1 cellular context compared by ENCODE assay signal in the genomic region with DNA sequence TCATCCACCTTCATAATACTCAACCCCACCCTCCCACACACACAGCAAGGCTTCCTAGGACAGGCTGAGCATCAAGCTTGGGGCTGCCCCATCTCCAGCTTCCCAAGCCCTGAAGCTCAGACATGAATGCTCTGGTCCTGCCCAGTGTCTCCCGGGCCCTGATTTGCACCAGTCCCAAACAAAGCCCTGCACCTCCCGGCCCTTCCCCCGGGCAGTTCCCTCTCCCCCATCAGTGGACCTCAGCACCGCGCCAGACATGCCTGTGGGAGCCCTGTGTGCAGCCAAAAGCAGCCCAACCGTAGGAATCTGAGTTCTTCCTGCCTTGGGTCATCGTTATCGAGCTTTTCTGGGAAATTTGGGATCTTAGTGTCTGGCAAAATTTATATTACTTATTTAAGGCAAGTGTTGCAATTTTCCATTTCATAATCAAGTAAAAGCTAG.
TF ChIP-seq lines count a peak whose summit lies in the region.

No MANE protein-coding gene starts in this region.

TF ChIP-seq in GM23338, 12 proteins besides CTCF, POLR2A, EP300 and RAD21 (continued from another document):
- TF ChIP-seq, protein P1, sequence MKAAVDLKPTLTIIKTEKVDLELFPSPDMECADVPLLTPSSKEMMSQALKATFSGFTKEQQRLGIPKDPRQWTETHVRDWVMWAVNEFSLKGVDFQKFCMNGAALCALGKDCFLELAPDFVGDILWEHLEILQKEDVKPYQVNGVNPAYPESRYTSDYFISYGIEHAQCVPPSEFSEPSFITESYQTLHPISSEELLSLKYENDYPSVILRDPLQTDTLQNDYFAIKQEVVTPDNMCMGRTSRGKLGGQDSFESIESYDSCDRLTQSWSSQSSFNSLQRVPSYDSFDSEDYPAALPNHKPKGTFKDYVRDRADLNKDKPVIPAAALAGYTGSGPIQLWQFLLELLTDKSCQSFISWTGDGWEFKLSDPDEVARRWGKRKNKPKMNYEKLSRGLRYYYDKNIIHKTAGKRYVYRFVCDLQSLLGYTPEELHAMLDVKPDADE (IDR thresholded peaks at IDR 0.05) = no peak
- no peak for TF ChIP-seq NANOG (IDR thresholded peaks at IDR 0.05; ENCODE audit: borderline replicate concordance)
